ENCODE assay signal across 8 cellular contexts in genomic region chr1:110962892-110963665, GRCh38. TPM values are rescaled to one million over a fixed set of nuclear protein-coding genes. Genes with fewer than 3 reads are reported as not detected.
A peak's percentile ranks its signal among the peaks of the same experiment; 100 is the strongest.
DNase-seq lines count a peak whose midpoint lies in the region; ATAC-seq, FAIRE-seq and TF ChIP-seq lines count a peak whose summit lies in the region.

No MANE protein-coding gene starts in this region.

- H3K27ac ChIP-seq in HepG2 (ENCODE audit: extremely low read length, insufficient read depth, low read length): peak overlapping the region; percentile 99

- TF ChIP-seq EP300 in HepG2 (IDR thresholded peaks at IDR 0.05; ENCODE audit: low read depth in 2 of 2, low read length in 2 of 2) (0 out of 4 replicates have a peak, but pooled peaks of 1 of the 2 experiments have one; percentile 30), HepG2 (CRISPR knock-in tag; IDR thresholded peaks at IDR 0.05; ENCODE audit: borderline replicate concordance) (no peak)

- peaks cover 53% of the 10 kb centered on the region for H3K79me2 ChIP-seq in HepG2 (ENCODE audit: insufficient read depth, low read length)

- POLR2A ChIA-PET in HepG2 (lab: Yijun Ruan, JAX): interaction anchor here (1.0 to 1.3 kb wide), 4 partner anchors 58 to 177 kb away, joined by 3 to 11 read pairs (median 6); partner anchors contain the start of genes CEPT1 and DRAM2

- H2AFZ ChIP-seq in HepG2 (ENCODE audit: low read length): no peak overlapping the region

- no peak for FAIRE-seq in HepG2 (lab: Jason Lieb, UNC)

- BruUV-seq in HepG2 (replicated peaks; lab: Mats Ljungman, UMichigan): TSS peak; percentile 75

- no peak for TF ChIP-seq RAD21 in HepG2 (CRISPR knock-in tag; IDR thresholded peaks at IDR 0.05)

- peak; percentile 35 for ATAC-seq in HG03159 (IDR thresholded peaks at IDR 0.05; ENCODE audit: unreplicated experiment)
- peak; percentile 75 for ATAC-seq in HepG2

- H3K9me3 Mint-ChIP-seq in dendritic cell treated with granulocyte-macrophage colony-stimulating factor and Interleukin-4, amounts not matched to agents 40 ng/mL and 50 ng/mL, for 4 days: peaks cover 71% of the 10 kb centered on the region

- no peaks in the 10 kb centered on the region for H3K9me3 ChIP-seq in HepG2 (ENCODE audit: low read length)

- H3K27me3 Mint-ChIP-seq in dendritic cell treated with granulocyte-macrophage colony-stimulating factor and Interleukin-4, amounts not matched to agents 40 ng/mL and 50 ng/mL, for 4 days: peaks cover 18% of the 10 kb centered on the region

- in situ Hi-C loops in HepG2 (cut with HindIII; ENCODE audit: extremely low pct_ligation_motif_present, low pct_unique_long_range_greater_than_20kb): no loop called here

- peak overlapping the region; percentile 96 for H3K9ac ChIP-seq in HepG2 (ENCODE audit: insufficient read depth, low read depth, low read length)

- H3K36me3 ChIP-seq in HepG2 (replicated peaks in 1 of 2; ENCODE audit: control insufficient read depth in 1 of 2, insufficient read depth in 2 of 2, low read length in 2 of 2): no peaks in the 10 kb centered on the region

- WGBS in HepG2 (ENCODE audit: low lambda C conversion rate): 3% methylated on average over 15 of the region's 37 CpGs

- peaks cover 62% of the 10 kb centered on the region for H3K36me3 Mint-ChIP-seq in dendritic cell treated with granulocyte-macrophage colony-stimulating factor and Interleukin-4, amounts not matched to agents 40 ng/mL and 50 ng/mL, for 4 days (ENCODE audit: low read depth)

- peak overlapping the region; percentile 99 for H3K27ac Mint-ChIP-seq in dendritic cell treated with granulocyte-macrophage colony-stimulating factor and Interleukin-4, amounts not matched to agents 40 ng/mL and 50 ng/mL, for 4 days

- no peaks in the 10 kb centered on the region; a peak in 1 of 5 replicates for H3K27me3 ChIP-seq in HepG2 (ENCODE audit: control insufficient read depth in 1 of 2, insufficient read depth in 2 of 2, low read length in 2 of 2)

- peak; percentile 68 for DNase-seq in NK-92 treated with Interleukin-12 subunit alpha and Interleukin-12 subunit beta, amount 100 ng/mL, for 24 hours (lab: John Stamatoyannopoulos, UW)
- DNase-seq in NK-92 (lab: John Stamatoyannopoulos, UW; ENCODE audit: unreplicated experiment) (no peak), NCI-H510A (lab: John Stamatoyannopoulos, UW) (peak; percentile 67), HepG2 (ENCODE audit: low spot score) (peak; percentile 61)
- DNase-seq in activated CD4-positive, alpha-beta T cell treated with anti-CD3 and anti-CD28 coated beads, Interleukin-2, amount 50 U/mL, for 24 hours (ENCODE audit: low read depth in 1 of 2, low spot score in 1 of 2): peak; percentile 29 to 40
- DNase-seq in stimulated activated CD4-positive, alpha-beta T cell treated with anti-CD3 and anti-CD28 coated beads, Interleukin-2, amount 100 ng/mL, for 48 hours: peak; percentile 43 to 47

- peaks cover 30% of the 10 kb centered on the region for H4K20me1 ChIP-seq in HepG2 (ENCODE audit: insufficient read depth, low read length)

- peak overlapping the region; percentile 79 to 92 (median 90) for H3K4me3 ChIP-seq in HepG2 (replicated peaks in 1 of 3; ENCODE audit: insufficient read depth in 1 of 3, low read depth in 2 of 3, low read length in 3 of 3)

- intact Hi-C loops in dendritic cell treated with granulocyte-macrophage colony-stimulating factor and Interleukin-4, amounts not matched to agents 40 ng/mL and 50 ng/mL, for 4 days (cut with micrococcal nuclease): loop anchor here (5.0 to 10.0 kb wide), 3 partner anchors 48 to 338 kb away; partner anchors contain the start of gene CD53
- intact Hi-C loops in HepG2 (cut with micrococcal nuclease; ENCODE audit: unreplicated experiment): loop anchor here (5.0 kb wide), 1 partner anchor 69 kb away; no protein-coding TSS in a partner anchor

- H3K4me1 Mint-ChIP-seq in dendritic cell treated with granulocyte-macrophage colony-stimulating factor and Interleukin-4, amounts not matched to agents 40 ng/mL and 50 ng/mL, for 4 days (ENCODE audit: low read depth): peaks cover 31% of the 10 kb centered on the region

- peaks cover 33% of the 10 kb centered on the region for H3K4me1 ChIP-seq in HepG2 (ENCODE audit: insufficient read depth, low read length)

- no peak for TF ChIP-seq CTCF in HepG2 (CRISPR knock-in tag; IDR thresholded peaks at IDR 0.05)

- peak overlapping the region; percentile 88 for H3K4me2 ChIP-seq in HepG2 (ENCODE audit: low read depth, low read length)

- H3K4me3 Mint-ChIP-seq in dendritic cell treated with granulocyte-macrophage colony-stimulating factor and Interleukin-4, amounts not matched to agents 40 ng/mL and 50 ng/mL, for 4 days: peak overlapping the region; percentile 85

- TF ChIP-seq POLR2A in HepG2 (IDR thresholded peaks at IDR 0.05; ENCODE audit: insufficient read depth in 1 of 2, low read depth in 2 of 2, low read length in 2 of 2): no peak

- CTCF ChIA-PET in HepG2 (lab: Yijun Ruan, JAX; ENCODE audit: low intra/inter-chr PET ratio, low total read pairs): no interaction called here

TF ChIP-seq in HepG2, 621 proteins besides CTCF, POLR2A, EP300 and RAD21 (continues in another document):
- TF ChIP-seq ZNF614 (CRISPR knock-in tag; IDR thresholded peaks at IDR 0.05; ENCODE audit: borderline replicate concordance): no peak; the same call in 1 of the 2 replicates
- no peak for TF ChIP-seq HMGA1 (CRISPR knock-in tag; conservative IDR thresholded peaks at IDR 0.05)
- no peak; the same call in 1 of the 2 replicates for TF ChIP-seq FOXA3 (CRISPR knock-in tag; IDR thresholded peaks at IDR 0.05)
- TF ChIP-seq SMAD3 (CRISPR knock-in tag; IDR thresholded peaks at IDR 0.05): peak; percentile 8; the same call in 1 of the 2 replicates
- TF ChIP-seq ATF5 (CRISPR knock-in tag; IDR thresholded peaks at IDR 0.05; ENCODE audit: low read depth): 0 out of 2 replicates have a peak, but pooled peaks have one; percentile 41
- no peak for TF ChIP-seq RAD51 (IDR thresholded peaks at IDR 0.05; ENCODE audit: borderline replicate concordance)
- no peak for TF ChIP-seq MTF2 (CRISPR knock-in tag; IDR thresholded peaks at IDR 0.05; ENCODE audit: borderline replicate concordance)
- no peak for TF ChIP-seq ZNF329 (CRISPR knock-in tag; IDR thresholded peaks at IDR 0.05; ENCODE audit: low read depth)
- TF ChIP-seq DR1 (CRISPR knock-in tag; IDR thresholded peaks at IDR 0.05): no peak; the same call in 1 of the 2 replicates
- TF ChIP-seq ZNF878 (CRISPR knock-in tag; IDR thresholded peaks at IDR 0.05): peak; percentile 86; the same call in 1 of the 2 replicates
- TF ChIP-seq RFXANK (CRISPR knock-in tag; IDR thresholded peaks at IDR 0.05): no peak
- TF ChIP-seq TAF15 (IDR thresholded peaks at IDR 0.05; ENCODE audit: low read depth, low read length, poor library complexity, severe bottlenecking): no peak
- TF ChIP-seq ZNF10 (CRISPR knock-in tag; IDR thresholded peaks at IDR 0.05; ENCODE audit: borderline replicate concordance, low read depth): no peak
- TF ChIP-seq NCOA5 (CRISPR knock-in tag; IDR thresholded peaks at IDR 0.05): no peak
- no peak for TF ChIP-seq ETV6 (CRISPR knock-in tag; conservative IDR thresholded peaks at IDR 0.05)
- no peak for TF ChIP-seq MBD4 (IDR thresholded peaks at IDR 0.05; ENCODE audit: borderline replicate concordance, low read length)
- TF ChIP-seq KLF11 (CRISPR knock-in tag; IDR thresholded peaks at IDR 0.05): peak; percentile 89
- no peak; the same call in 1 of the 2 replicates for TF ChIP-seq CCDC6 (CRISPR knock-in tag; IDR thresholded peaks at IDR 0.05)
- TF ChIP-seq PREB (CRISPR knock-in tag; IDR thresholded peaks at IDR 0.05): no peak
- TF ChIP-seq ZNF549 (CRISPR knock-in tag; IDR thresholded peaks at IDR 0.05): no peak

RNA-seq across cellular contexts. Expression of gene LRIF1, which starts 0.6 kb away (rescaled TPM):
- total RNA-seq in HepG2 (2016; rRNA removed; fragmentation: Illumina TruSeq; extraction: Trizol): 42.4 and 67.4 TPM in 2 replicates
- total RNA-seq in HepG2 (2016; cell fraction: cytosol; rRNA removed; fragmentation: Illumina TruSeq; extraction: Trizol; ENCODE audit: low read depth): 10.9 and 14.5 TPM in 2 replicates
- total RNA-seq in HepG2 (2016; cell fraction: insoluble cytoplasmic fraction; rRNA removed; fragmentation: Illumina TruSeq; extraction: Trizol): 39.9 and 62.9 TPM in 2 replicates
- 33.5 and 39.6 TPM in 2 replicates for total RNA-seq in HepG2 (2016; cell fraction: membrane; rRNA removed; fragmentation: Illumina TruSeq; extraction: Trizol)
- 24.7 and 29.5 TPM in 2 replicates for total RNA-seq in HepG2 (2016; cell fraction: nucleus; rRNA removed; fragmentation: Illumina TruSeq; extraction: Trizol)
- 18.4 and 18.6 TPM in 2 replicates for polyA plus RNA-seq in HepG2 (2011; rRNA removed)
- 7.8 and 13.3 TPM in 2 replicates for polyA plus RNA-seq in HepG2 (2011; cell fraction: cytosol; rRNA removed)
- 6.1 and 9.1 TPM in 2 replicates for polyA plus RNA-seq in HepG2 (2011; cell fraction: nucleus; rRNA removed)
- 26.0 and 32.4 TPM in 2 replicates for polyA plus RNA-seq in HepG2 (2012)
- 9.4 and 15.1 TPM in 2 replicates for polyA plus RNA-seq in HepG2 (2016; cell fraction: cytosol; fragmentation: Illumina TruSeq; extraction: Trizol; ENCODE audit: low read depth)
- 71.6 and 83.0 TPM in 2 replicates for polyA plus RNA-seq in HepG2 (2016; cell fraction: insoluble cytoplasmic fraction; fragmentation: Illumina TruSeq; extraction: Trizol; ENCODE audit: low read depth)
- polyA plus RNA-seq in HepG2 (2016; cell fraction: membrane; fragmentation: Illumina TruSeq; extraction: Trizol; ENCODE audit: low read depth): 24.4 and 35.0 TPM in 2 replicates
- 36.7 and 37.0 TPM in 2 replicates for polyA plus RNA-seq in HepG2 (2016; cell fraction: nucleus; fragmentation: Illumina TruSeq; extraction: Trizol; ENCODE audit: insufficient read depth, low read depth)
- 13.7 and 19.4 TPM in 2 replicates for polyA minus RNA-seq in HepG2 (2011; rRNA and poly(A)+ RNA removed; ENCODE audit: low replicate concordance)
- polyA minus RNA-seq in HepG2 (2011; cell fraction: cytosol; rRNA and poly(A)+ RNA removed): 20.8 and 25.4 TPM in 2 replicates
- 32.8 and 48.9 TPM in 2 replicates for polyA minus RNA-seq in HepG2 (2011; cell fraction: nucleus; rRNA and poly(A)+ RNA removed)
